8 cellular contexts compared by ENCODE assay signal in the genomic region with DNA sequence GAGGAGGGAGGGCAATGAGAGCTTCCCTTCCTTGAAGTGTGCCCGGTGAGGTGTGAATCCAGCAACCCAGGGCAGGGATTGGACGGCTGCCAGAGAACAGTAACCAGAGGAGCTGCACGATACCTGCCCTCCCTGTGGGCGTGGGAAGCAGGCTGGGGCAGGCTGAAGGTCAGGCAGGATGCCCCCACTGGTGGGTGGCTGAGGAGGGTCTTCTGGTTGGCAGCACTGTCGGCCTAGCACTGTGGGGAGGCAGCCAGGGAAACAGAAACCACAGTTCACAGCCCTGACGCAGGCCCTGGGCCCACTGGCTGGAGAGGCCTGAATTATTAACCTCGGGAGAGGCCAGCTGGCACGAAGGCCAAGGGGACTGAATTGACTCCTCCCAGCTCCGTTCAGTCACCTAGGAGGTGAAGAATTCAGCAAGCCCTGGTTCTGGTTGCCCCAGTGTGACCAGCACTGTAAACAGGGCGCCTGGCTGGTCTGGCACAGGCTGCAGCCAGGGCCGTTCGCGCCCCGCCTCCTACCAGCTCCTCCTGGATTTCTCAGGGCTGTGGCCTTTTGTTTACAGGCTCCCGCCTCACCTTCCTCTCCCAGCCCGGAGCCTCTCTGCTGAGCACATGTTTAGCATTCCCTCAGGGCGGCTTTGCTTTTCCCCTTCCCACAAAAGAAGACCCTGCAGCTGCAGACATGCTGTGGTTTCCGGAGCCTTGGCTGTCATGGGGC.
DNase-seq lines count a peak whose midpoint lies in the region; ATAC-seq and TF ChIP-seq lines count a peak whose summit lies in the region.
"Had no signal": no experiment of that assay in that cellular context is flagged by ENCODE, and none has a peak within 500 bp of the region (broad histone marks: within the 10 kb centered on the region; RNA-seq: fewer than 3 reads in every experiment).

No MANE protein-coding gene starts in this region.

- no peak overlapping the region for H3K4me3 ChIP-seq in choroid plexus epithelial cell (ENCODE audit: low read depth, low read length)
- H3K4me3 ChIP-seq: SJSA1 had no signal

- no peak overlapping the region for H3K27ac Mint-ChIP-seq in T-helper 17 cell

- ATAC-seq in GM21529 (IDR thresholded peaks at IDR 0.05; ENCODE audit: unreplicated experiment) (peak; percentile 42), T-helper 17 cell (no peak)

- no peaks in the 10 kb centered on the region for H3K9me3 ChIP-seq in T-helper 17 cell (ENCODE audit: control insufficient read depth, low read length, poor library complexity, severe bottlenecking)
- H3K9me3 ChIP-seq: SJSA1 had no signal

- peak; percentile 17 for DNase-seq in NCI-H128 (lab: John Stamatoyannopoulos, UW; ENCODE audit: unreplicated experiment)
- DNase-seq in choroid plexus epithelial cell (ENCODE audit: low read depth) = peak; percentile 35
- peak; percentile 65 for DNase-seq in medulla oblongata (ENCODE audit: extremely low spot score)
- no peak for DNase-seq in NK-92 (lab: John Stamatoyannopoulos, UW; ENCODE audit: unreplicated experiment)
- no peak for DNase-seq in NCI-H524 (lab: John Stamatoyannopoulos, UW)
- DNase-seq in T-helper 17 cell = no peak

- no peaks in the 10 kb centered on the region for H3K36me3 Mint-ChIP-seq in T-helper 17 cell (ENCODE audit: low read depth)

- H3K27me3 Mint-ChIP-seq in T-helper 17 cell = peaks cover 14% of the 10 kb centered on the region

- no peak for TF ChIP-seq CTCF in choroid plexus epithelial cell (conservative IDR thresholded peaks at IDR 0.05; ENCODE audit: low read depth, low read length)

- H3K4me1 Mint-ChIP-seq in T-helper 17 cell = no peaks in the 10 kb centered on the region

- no peak overlapping the region for H3K4me3 Mint-ChIP-seq in T-helper 17 cell

Comparison
In these comparisons a context has a peak if more than half of its experiments do, and no peak if none do; other contexts are left out.
1. DNase-seq: peak in NCI-H128 (single experiment), choroid plexus epithelial cell (single experiment) and medulla oblongata (single experiment); none in NK-92 (single experiment), NCI-H524 (0 of 2) and T-helper 17 cell (0 of 3).